ENCODE assay signal across 8 cellular contexts in the genomic region with DNA sequence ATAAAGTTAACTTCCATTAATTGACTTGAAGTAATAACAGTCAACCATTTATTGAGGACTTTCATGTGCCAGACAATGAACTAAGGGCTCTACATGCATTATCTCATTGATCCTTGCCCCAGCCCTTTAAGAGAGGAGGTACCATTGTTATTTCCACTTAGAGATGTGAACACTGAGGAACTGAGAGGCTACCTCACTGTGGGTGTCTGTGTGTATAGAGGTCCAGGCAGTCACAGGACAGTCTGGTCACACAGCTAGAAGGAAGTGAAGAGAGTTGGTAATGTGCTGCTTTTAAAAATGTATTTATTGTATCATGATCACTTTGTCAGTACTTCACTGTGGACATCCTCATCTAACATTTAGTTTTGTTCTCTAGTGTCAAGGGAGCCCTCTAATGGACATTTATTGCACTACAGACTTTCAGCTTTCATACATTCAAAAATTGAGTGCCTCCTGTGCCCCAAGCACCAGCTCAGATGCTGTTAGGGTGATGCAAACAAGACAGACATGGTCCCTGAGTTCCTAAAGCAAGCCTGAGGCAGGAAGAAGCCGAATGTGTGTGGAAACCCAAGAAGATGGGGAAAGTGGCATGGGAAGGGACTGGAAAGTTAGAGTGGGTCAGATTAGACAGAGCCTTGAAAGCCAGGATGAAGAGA.
DNase-seq lines count a peak whose midpoint lies in the region; ATAC-seq and TF ChIP-seq lines count a peak whose summit lies in the region.

No MANE protein-coding gene starts in this region.

- H3K4me3 ChIP-seq in right lobe of liver = no peak overlapping the region
- no peak overlapping the region for H3K4me3 ChIP-seq in upper lobe of left lung

- no peak overlapping the region for H3K27ac ChIP-seq in right lobe of liver
- no peak overlapping the region for H3K27ac ChIP-seq in upper lobe of left lung

- H3K36me3 ChIP-seq in right lobe of liver (no peaks in the 10 kb centered on the region), upper lobe of left lung (no peaks in the 10 kb centered on the region)

- H3K27ac Mint-ChIP-seq in chondrocyte (ENCODE audit: unreplicated experiment) = no peak overlapping the region

- no peak overlapping the region for H3K4me3 Mint-ChIP-seq in chondrocyte (ENCODE audit: unreplicated experiment)

- ATAC-seq in GM21367 (IDR thresholded peaks at IDR 0.05; ENCODE audit: unreplicated experiment) = peak; percentile 78
- peak; percentile 89 to 95 (median 92) for ATAC-seq in right lobe of liver
- ATAC-seq in upper lobe of left lung (ENCODE audit: low FRiP score in 2 of 2) = peak; percentile 68 to 83
- no peak for ATAC-seq in GM21737 (IDR thresholded peaks at IDR 0.05; ENCODE audit: unreplicated experiment)

- peak; percentile 33 for DNase-seq in Daoy (ENCODE audit: low read depth)
- DNase-seq in NAMALWA (ENCODE audit: low spot score) = peak; percentile 84
- peak; percentile 64 for DNase-seq in SK-N-DZ (ENCODE audit: low spot score)
- DNase-seq in chondrocyte (ENCODE audit: low spot score) = no peak
- DNase-seq in right lobe of liver = no peak
- no peak for DNase-seq in upper lobe of left lung

- H3K36me3 Mint-ChIP-seq in chondrocyte (ENCODE audit: low read depth) = no peaks in the 10 kb centered on the region

- WGBS in right lobe of liver (ENCODE audit: insufficient coverage, low coverage, low lambda C conversion rate, missing lambda C conversion rate) = 9% methylated on average over 1 of the region's 1 CpG
- 32 to 47% methylated on average over 1 of the region's 1 CpG for WGBS in upper lobe of left lung, 2 donors

- TF ChIP-seq EP300 in upper lobe of left lung (IDR thresholded peaks at IDR 0.05) = peak in 1 of 4 donors; percentile 15

- H3K9me3 ChIP-seq in right lobe of liver = no peaks in the 10 kb centered on the region
- H3K9me3 ChIP-seq in upper lobe of left lung = no peaks in the 10 kb centered on the region

- peaks cover 3% of the 10 kb centered on the region for H3K4me1 Mint-ChIP-seq in chondrocyte (ENCODE audit: low read depth)

- no peaks in the 10 kb centered on the region for H3K27me3 Mint-ChIP-seq in chondrocyte (ENCODE audit: low read depth)

- intact Hi-C loops in right lobe of liver (cut with DNase I) = loop anchor here in 1 of 2 donors (10.0 kb wide), 1 partner anchor 155 kb away; no protein-coding TSS in a partner anchor

- TF ChIP-seq POLR2A in right lobe of liver (IDR thresholded peaks at IDR 0.05) (no peak), upper lobe of left lung (IDR thresholded peaks at IDR 0.05) (no peak)

- no peaks in the 10 kb centered on the region for H3K27me3 ChIP-seq in right lobe of liver
- H3K27me3 ChIP-seq in upper lobe of left lung = no peaks in the 10 kb centered on the region

- H3K9me3 Mint-ChIP-seq in chondrocyte (ENCODE audit: low read depth) = no peaks in the 10 kb centered on the region

- TF ChIP-seq CTCF in chondrocyte (IDR thresholded peaks at IDR 0.05) = peak; percentile 86
- TF ChIP-seq CTCF in right lobe of liver (IDR thresholded peaks at IDR 0.05) = peak; percentile 72 to 82 (median 78)
- peak; percentile 52 to 73 (median 64) for TF ChIP-seq CTCF in upper lobe of left lung (IDR thresholded peaks at IDR 0.05)

- H3K4me1 ChIP-seq in right lobe of liver (no peaks in the 10 kb centered on the region), upper lobe of left lung (no peaks in the 10 kb centered on the region)

Comparison
In these comparisons a context has a peak if more than half of its experiments do, and no peak if none do; other contexts are left out.
1. DNase-seq: peak in Daoy (single experiment), NAMALWA (single experiment) and SK-N-DZ (single experiment); none in chondrocyte (single experiment), right lobe of liver (0 of 3) and upper lobe of left lung (0 of 2).
2. Peak in every context shown above with its lines, with median percentiles within 50 percentile points of each other: CTCF ChIP-seq.